1 cellular context compared by ENCODE assay signal in genomic region chr5:168303398-168304020, GRCh38.
TF ChIP-seq lines count a peak whose summit lies in the region.

No MANE protein-coding gene starts in this region.

TF ChIP-seq in HEK293, 187 proteins besides CTCF, POLR2A, EP300 and RAD21 (continued from another document):
- TF ChIP-seq PRDM10 (tag by site-specific recombination; IDR thresholded peaks at IDR 0.05), result no peak
- no peak for TF ChIP-seq ZNF510 (tag by site-specific recombination; IDR thresholded peaks at IDR 0.05; ENCODE audit: insufficient replicate concordance)
- 0 out of 2 replicates have a peak, but pooled peaks have one; percentile 36 for TF ChIP-seq ZNF629 (tag by site-specific recombination; IDR thresholded peaks at IDR 0.05)
- peak; percentile 65 for TF ChIP-seq ZIC2 (tag by site-specific recombination; IDR thresholded peaks at IDR 0.05)
- TF ChIP-seq, protein P1, sequence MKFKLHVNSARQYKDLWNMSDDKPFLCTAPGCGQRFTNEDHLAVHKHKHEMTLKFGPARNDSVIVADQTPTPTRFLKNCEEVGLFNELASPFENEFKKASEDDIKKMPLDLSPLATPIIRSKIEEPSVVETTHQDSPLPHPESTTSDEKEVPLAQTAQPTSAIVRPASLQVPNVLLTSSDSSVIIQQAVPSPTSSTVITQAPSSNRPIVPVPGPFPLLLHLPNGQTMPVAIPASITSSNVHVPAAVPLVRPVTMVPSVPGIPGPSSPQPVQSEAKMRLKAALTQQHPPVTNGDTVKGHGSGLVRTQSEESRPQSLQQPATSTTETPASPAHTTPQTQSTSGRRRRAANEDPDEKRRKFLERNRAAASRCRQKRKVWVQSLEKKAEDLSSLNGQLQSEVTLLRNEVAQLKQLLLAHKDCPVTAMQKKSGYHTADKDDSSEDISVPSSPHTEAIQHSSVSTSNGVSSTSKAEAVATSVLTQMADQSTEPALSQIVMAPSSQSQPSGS (tag by site-specific recombination; IDR thresholded peaks at IDR 0.05; ENCODE audit: low read depth), result no peak
- TF ChIP-seq ZFP3 (tag by site-specific recombination; IDR thresholded peaks at IDR 0.05; ENCODE audit: low read depth), result no peak
TF ChIP-seq in HEK293: peak in this region for 2.
